Comparison of ENCODE assay signal across 11 cellular contexts in genomic region chr4:89898304-89898716, GRCh38. TPM values are rescaled to one million over a fixed set of nuclear protein-coding genes. Genes with fewer than 3 reads are reported as not detected.
DNase-seq lines count a peak whose midpoint lies in the region; ATAC-seq and TF ChIP-seq lines count a peak whose summit lies in the region.
"Had no signal": no experiment of that assay in that cellular context is flagged by ENCODE, and none has a peak within 500 bp of the region (broad histone marks: within the 10 kb centered on the region; RNA-seq: fewer than 3 reads in every experiment).

No MANE protein-coding gene starts in this region.

- H3K4me2 ChIP-seq in BLaER1 treated with 17β-estradiol and CSF1 and Interleukin-3, amounts not matched to agents 10 nM and 100 nM: peak overlapping the region in 10 of 11 experiments; percentile 43 to 87 (median 70); a peak in 19 of 22 replicates
- no peak overlapping the region for H3K4me2 ChIP-seq in PC-9

- no peaks in the 10 kb centered on the region for H3K9me3 Mint-ChIP-seq in activated CD4-positive, alpha-beta T cell treated with anti-CD3 and anti-CD28 coated beads, Interleukin-2, amount 10 ng/mL, durations not matched to agents 7 days and 5 days

- no peak overlapping the region for H3K4me3 ChIP-seq in BLaER1 treated with 17β-estradiol and CSF1 and Interleukin-3, amounts not matched to agents 10 nM and 100 nM
- H3K4me3 ChIP-seq in dorsolateral prefrontal cortex: peak overlapping the region in 2 of 59 donors; percentile 3 to 38
- no peak overlapping the region for H3K4me3 ChIP-seq in HAP-1
- no peak overlapping the region for H3K4me3 ChIP-seq in PC-9

- CTCF ChIA-PET in PC-9 (lab: Charles Lee): no interaction called here
- CTCF ChIA-PET in activated CD4-positive, alpha-beta T cell treated with anti-CD3 and anti-CD28 coated beads, Interleukin-2, amount 10 ng/mL, durations not matched to agents 7 days and 5 days (lab: Charles Lee): interaction anchor here (0.9 kb wide), 1 partner anchor 60 kb away, joined by 3 read pairs; no protein-coding TSS in a partner anchor

- no peaks in the 10 kb centered on the region for H4K20me1 ChIP-seq in BLaER1 treated with 17β-estradiol and CSF1 and Interleukin-3, amounts not matched to agents 10 nM and 100 nM
- no peaks in the 10 kb centered on the region for H4K20me1 ChIP-seq in PC-9 (ENCODE audit: insufficient read depth)

- H3K9me2 ChIP-seq in PC-9 (ENCODE audit: insufficient read depth): no peaks in the 10 kb centered on the region

- H3K36me3 ChIP-seq in BLaER1 treated with 17β-estradiol and CSF1 and Interleukin-3, amounts not matched to agents 10 nM and 100 nM: no peaks in the 10 kb centered on the region
- H3K36me3 ChIP-seq in HAP-1 (replicated peaks) (no peaks in the 10 kb centered on the region), PC-9 (ENCODE audit: low read depth) (no peaks in the 10 kb centered on the region)
- H3K36me3 ChIP-seq: BE2C had no signal

- no peaks in the 10 kb centered on the region for H3K36me3 Mint-ChIP-seq in activated CD4-positive, alpha-beta T cell treated with anti-CD3 and anti-CD28 coated beads, Interleukin-2, amount 10 ng/mL, durations not matched to agents 7 days and 5 days (ENCODE audit: low read depth)

- no peak overlapping the region for H3K9ac ChIP-seq in BLaER1 treated with 17β-estradiol and CSF1 and Interleukin-3, amounts not matched to agents 10 nM and 100 nM

- in situ Hi-C loops in HAP-1 (cut with MboI; ENCODE audit: low sequenced_read_pairs): loop anchor here (25.0 kb wide), 1 partner anchor 411 kb away; no protein-coding TSS in a partner anchor

- no peaks in the 10 kb centered on the region for H3K27me3 Mint-ChIP-seq in activated CD4-positive, alpha-beta T cell treated with anti-CD3 and anti-CD28 coated beads, Interleukin-2, amount 10 ng/mL, durations not matched to agents 7 days and 5 days

- TF ChIP-seq CTCF in dorsolateral prefrontal cortex (IDR thresholded peaks at IDR 0.05 in 54 of 56, conservative IDR thresholded peaks at IDR 0.05 in 2 of 56; ENCODE audit: low read depth in 1 of 56, partially characterized antibody in 56 of 56) (no peak), PC-9 (conservative IDR thresholded peaks at IDR 0.05) (no peak)

- ATAC-seq in GM19023 (IDR thresholded peaks at IDR 0.05; ENCODE audit: unreplicated experiment) (peak; percentile 53), HG02885 (IDR thresholded peaks at IDR 0.05; ENCODE audit: poor library complexity, unreplicated experiment) (peak; percentile 52)

- no peaks in the 10 kb centered on the region for H3F3A ChIP-seq in PC-9 (ENCODE audit: insufficient read depth, low read depth)

- H3K9me3 ChIP-seq in BLaER1 treated with 17β-estradiol and CSF1 and Interleukin-3, amounts not matched to agents 10 nM and 100 nM (replicated peaks in 1 of 11): no peaks in the 10 kb centered on the region
- H3K9me3 ChIP-seq in HAP-1 (no peaks in the 10 kb centered on the region), PC-9 (ENCODE audit: insufficient read depth, low read depth) (no peaks in the 10 kb centered on the region)
- H3K9me3 ChIP-seq: BE2C had no signal

- intact Hi-C loops in dorsolateral prefrontal cortex (cut with DNase I): loop anchor here in 1 of 2 donors (10.0 kb wide), 1 partner anchor 304 kb away; no protein-coding TSS in a partner anchor
- intact Hi-C loops in PC-9 (cut with micrococcal nuclease; ENCODE audit: unreplicated experiment): no loop called here

- no peak overlapping the region for H2AFZ ChIP-seq in PC-9

- H3K27ac Mint-ChIP-seq in activated CD4-positive, alpha-beta T cell treated with anti-CD3 and anti-CD28 coated beads, Interleukin-2, amount 10 ng/mL, durations not matched to agents 7 days and 5 days: no peak overlapping the region

- H3K27me3 ChIP-seq in BLaER1 treated with 17β-estradiol and CSF1 and Interleukin-3, amounts not matched to agents 10 nM and 100 nM: no peaks in the 10 kb centered on the region
- no peaks in the 10 kb centered on the region for H3K27me3 ChIP-seq in dorsolateral prefrontal cortex
- H3K27me3 ChIP-seq in HAP-1 (ENCODE audit: low read depth): no peaks in the 10 kb centered on the region
- H3K27me3 ChIP-seq in PC-9 (ENCODE audit: insufficient read depth, low read depth): no peaks in the 10 kb centered on the region
- H3K27me3 ChIP-seq: BE2C had no signal

- POLR2A ChIA-PET in PC-9 (lab: Charles Lee; ENCODE audit: unreplicated experiment): no interaction called here
- POLR2A ChIA-PET in activated CD4-positive, alpha-beta T cell treated with anti-CD3 and anti-CD28 coated beads, Interleukin-2, amount 10 ng/mL, durations not matched to agents 7 days and 5 days (lab: Charles Lee): no interaction called here

- DNase-seq in dermis blood vessel endothelial cell (peak; percentile 87), dorsolateral prefrontal cortex (no peak), HAP-1 (ENCODE audit: low spot score in 2 of 2) (no peak), PC-9 (no peak)
- DNase-seq in activated CD4-positive, alpha-beta T cell treated with anti-CD3 and anti-CD28 coated beads, Interleukin-2, amount 10 ng/mL, durations not matched to agents 7 days and 5 days: no peak
- DNase-seq: BE2C, midbrain, NCI-H2029 had no signal

- peak overlapping the region in 1 of 11 experiments; percentile 7; a peak in 1 of 22 replicates for H3K27ac ChIP-seq in BLaER1 treated with 17β-estradiol and CSF1 and Interleukin-3, amounts not matched to agents 10 nM and 100 nM
- H3K27ac ChIP-seq in dorsolateral prefrontal cortex: no peak overlapping the region
- no peak overlapping the region for H3K27ac ChIP-seq in PC-9

- H3K79me2 ChIP-seq in PC-9 (ENCODE audit: low read depth): no peaks in the 10 kb centered on the region

- peaks cover 21% of the 10 kb centered on the region for H3K4me1 Mint-ChIP-seq in activated CD4-positive, alpha-beta T cell treated with anti-CD3 and anti-CD28 coated beads, Interleukin-2, amount 10 ng/mL, durations not matched to agents 7 days and 5 days

- H3K4me3 Mint-ChIP-seq in activated CD4-positive, alpha-beta T cell treated with anti-CD3 and anti-CD28 coated beads, Interleukin-2, amount 10 ng/mL, durations not matched to agents 7 days and 5 days: no peak overlapping the region

- H3K4me1 ChIP-seq in BLaER1 treated with 17β-estradiol and CSF1 and Interleukin-3, amounts not matched to agents 10 nM and 100 nM: peaks cover 34 to 50% (median 42%) of the 10 kb centered on the region in 10 experiments
- H3K4me1 ChIP-seq in HAP-1 (peaks cover 3% of the 10 kb centered on the region), PC-9 (replicated peaks; ENCODE audit: insufficient read depth) (no peaks in the 10 kb centered on the region)
- H3K4me1 ChIP-seq: BE2C had no signal

- BruUV-seq in PC-9 (replicated peaks; lab: Mats Ljungman, UMichigan): no TSS peak

RNA-seq across cellular contexts. Expression of gene MMRN1, which starts 3.7 kb away (rescaled TPM):
- total RNA-seq in dermis blood vessel endothelial cell (2,743 and 3,766 TPM in 2 replicates), dorsolateral prefrontal cortex (10 to 100 TPM in 1 of 120 experiments, 1 to 10 TPM in 62, under 1 TPM in 57; 0.16 to 10.9 (median 1.1) TPM), PC-9 (2021) (not detected in 2 replicates)
- under 1 TPM; 0.40 to 0.52 TPM for total RNA-seq in activated CD4-positive, alpha-beta T cell treated with anti-CD3 and anti-CD28 coated beads, Interleukin-2, amount 10 ng/mL, durations not matched to agents 7 days and 5 days

Comparison
In these comparisons a context has a peak if more than half of its experiments do, and no peak if none do; other contexts are left out.
1. RNA of gene MMRN1, which starts 3.7 kb away (total RNA-seq): 2,743 to 3,766 TPM in dermis blood vessel endothelial cell; 0.16 to 10.9 TPM in dorsolateral prefrontal cortex, 0.40 to 0.52 TPM in activated CD4-positive, alpha-beta T cell treated with anti-CD3 and anti-CD28 coated beads, Interleukin-2, amount 10 ng/mL, durations not matched to agents 7 days and 5 days and not detected in PC-9; every median in the first group is over 100 times any median in the second.